10 cellular contexts compared by ENCODE assay signal in the genomic region with DNA sequence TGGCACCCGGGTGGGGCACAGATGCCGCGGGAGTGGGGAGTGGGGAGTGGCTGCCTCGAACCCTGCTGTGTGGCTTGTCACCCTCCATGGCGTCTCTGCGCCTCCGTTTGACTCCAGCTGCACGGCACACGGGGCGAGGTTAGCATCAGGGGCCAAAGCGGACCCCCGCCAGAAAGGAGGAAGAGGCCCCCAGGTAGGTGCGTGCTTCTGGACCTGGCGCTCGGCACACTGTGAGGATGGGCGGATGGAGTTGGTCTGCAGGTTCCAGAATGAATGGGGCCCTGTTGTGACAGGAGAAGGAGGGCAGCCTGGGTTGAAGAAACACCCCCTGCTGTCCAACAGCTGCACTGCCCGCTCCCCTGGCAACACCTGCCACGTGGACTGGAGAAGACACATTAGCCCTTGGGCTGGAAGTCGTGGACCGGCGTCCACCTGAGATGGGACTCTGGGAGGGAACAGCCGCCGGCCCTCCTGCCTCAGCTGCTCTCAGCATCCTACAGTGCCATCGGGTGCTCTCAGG. TPM values are rescaled to one million over a fixed set of nuclear protein-coding genes. Genes with fewer than 3 reads are reported as not detected.
A peak's percentile ranks its signal among the peaks of the same experiment; 100 is the strongest.
DNase-seq lines count a peak whose midpoint lies in the region; TF ChIP-seq lines count a peak whose summit lies in the region.
"Had no signal": no experiment of that assay in that cellular context is flagged by ENCODE, and none has a peak within 500 bp of the region (broad histone marks: within the 10 kb centered on the region; RNA-seq: fewer than 3 reads in every experiment).

No MANE protein-coding gene starts in this region.

- peaks cover 42% of the 10 kb centered on the region for H3K4me1 Mint-ChIP-seq in Caco-2 (ENCODE audit: low read depth, unreplicated experiment)

- H2BK12ac ChIP-seq in neuronal stem cell (ENCODE audit: low read length), result no peak overlapping the region

- no peak overlapping the region for H3K4ac ChIP-seq in neuronal stem cell (ENCODE audit: low read length)

- H3K4me1 ChIP-seq in Caco-2 (peaks cover 50% of the 10 kb centered on the region), neuronal stem cell (ENCODE audit: control insufficient read depth in 2 of 2, insufficient read depth in 1 of 2, low read depth in 1 of 2, low read length in 2 of 2) (peaks cover 25 to 27% of the 10 kb centered on the region in 2 donors)

- H3K4me2 ChIP-seq in neuronal stem cell (ENCODE audit: insufficient read depth, low read length, poor library complexity, severe bottlenecking), result no peak overlapping the region

- no peak overlapping the region for H3K14ac ChIP-seq in neuronal stem cell (ENCODE audit: low read length)

- H3K27ac ChIP-seq in neuronal stem cell (replicated peaks; ENCODE audit: low read length), result no peak overlapping the region

- peaks cover 72% of the 10 kb centered on the region for H3K36me3 Mint-ChIP-seq in Caco-2 (ENCODE audit: insufficient read depth, unreplicated experiment)

- H3K18ac ChIP-seq in neuronal stem cell (ENCODE audit: low read length), result peak overlapping the region; percentile 32

- H2BK5ac ChIP-seq in neuronal stem cell (ENCODE audit: low read length), result no peak overlapping the region

- H3K4me3 Mint-ChIP-seq in Caco-2 (ENCODE audit: unreplicated experiment), result no peak overlapping the region

- peak overlapping the region; percentile 25 for H3K23ac ChIP-seq in neuronal stem cell (ENCODE audit: low read depth, low read length, poor library complexity)

- H3K27me3 Mint-ChIP-seq in Caco-2 (ENCODE audit: insufficient read depth, unreplicated experiment), result no peaks in the 10 kb centered on the region
- H3K27me3 Mint-ChIP-seq: activated B cell treated with CpG ODN at 0.5 μM for 24 hours had no signal

- H3K36me3 ChIP-seq in Caco-2 (ENCODE audit: control insufficient read depth, insufficient read depth, low read length) (no peaks in the 10 kb centered on the region), neuronal stem cell (replicated peaks in 1 of 2; ENCODE audit: control insufficient read depth in 2 of 2, insufficient read depth in 2 of 2, low read length in 2 of 2) (peaks cover 0 to 17% of the 10 kb centered on the region in 2 donors)

- H3K79me1 ChIP-seq in neuronal stem cell (ENCODE audit: low read depth, low read length), result no peaks in the 10 kb centered on the region

- peak overlapping the region; percentile 88 for H2BK15ac ChIP-seq in neuronal stem cell (ENCODE audit: low read length)

- H3K4me3 ChIP-seq in Caco-2 (ENCODE audit: low read depth, low read length), result no peak overlapping the region
- no peak overlapping the region for H3K4me3 ChIP-seq in HFF-Myc (replicated peaks; ENCODE audit: low read depth, low read length)
- no peak overlapping the region for H3K4me3 ChIP-seq in neuronal stem cell (ENCODE audit: low read length in 2 of 2)

- no peak overlapping the region for H2BK120ac ChIP-seq in neuronal stem cell (ENCODE audit: low read depth, low read length)

- no peaks in the 10 kb centered on the region for H3K9me3 ChIP-seq in Caco-2
- no peaks in the 10 kb centered on the region for H3K9me3 ChIP-seq in neuronal stem cell (replicated peaks in 1 of 2; ENCODE audit: control insufficient read depth in 2 of 2, insufficient read depth in 1 of 2, low read depth in 1 of 2, low read length in 2 of 2)
- H3K9me3 ChIP-seq: heart left ventricle had no signal

- CTCF ChIA-PET in Caco-2 (lab: Charles Lee), result no interaction called here

- POLR2A ChIA-PET in Caco-2 (lab: Charles Lee), result interaction anchor here (1.9 kb wide), 1 partner anchor 70 kb away, joined by 6 read pairs; the partner anchor contains the start of gene DCXR

- H4K91ac ChIP-seq in neuronal stem cell (ENCODE audit: low read depth, low read length, poor library complexity), result no peak overlapping the region

- no peak overlapping the region for H3K9ac ChIP-seq in neuronal stem cell (ENCODE audit: low read depth, low read length, poor library complexity)

- no TSS peak for BruUV-seq in Caco-2 (replicated peaks; lab: Mats Ljungman, UMichigan)

- H2AK5ac ChIP-seq in neuronal stem cell (ENCODE audit: low read depth, low read length), result peak overlapping the region; percentile 87

- no peak overlapping the region for H3K27ac Mint-ChIP-seq in Caco-2 (ENCODE audit: unreplicated experiment)

- intact Hi-C loops in Caco-2 (cut with micrococcal nuclease; ENCODE audit: unreplicated experiment), result no loop called here

- no CpG with 5 or more reads among the region's 24 CpGs for whole genome bisulfite sequencing in neuronal stem cell (ENCODE audit: extremely low coverage in 2 of 2, insufficient read length in 2 of 2, insufficient replicate concordance in 1 of 2), 2 donors

- no peak overlapping the region for H4K8ac ChIP-seq in neuronal stem cell (ENCODE audit: low read depth, low read length)

- TF ChIP-seq CTCF in Caco-2 (IDR thresholded peaks at IDR 0.05; ENCODE audit: insufficient read depth in 1 of 2, low read depth in 1 of 2, low read length in 1 of 2, severe bottlenecking in 1 of 2, unreplicated experiment in 1 of 2) (peak in 1 of 2 experiments; percentile 29), HFF-Myc (IDR thresholded peaks at IDR 0.05; ENCODE audit: low read depth, low read length, missing control alignments) (peak; percentile 21)

- H2AFZ ChIP-seq in neuronal stem cell (ENCODE audit: low read length), result no peak overlapping the region

- H3K9me3 Mint-ChIP-seq in Caco-2 (ENCODE audit: unreplicated experiment), result no peaks in the 10 kb centered on the region
- H3K9me3 Mint-ChIP-seq: activated B cell treated with CpG ODN at 0.5 μM for 24 hours had no signal

- DNase-seq in Caco-2 (peak; percentile 42 to 45), HFF-Myc (ENCODE audit: extremely low read depth, low read depth) (no peak), T47D (ENCODE audit: low read depth in 1 of 2, low spot score in 1 of 2) (peak; percentile 33 to 71), neuronal stem cell (ENCODE audit: low spot score) (no peak), NCI-H226 (no peak), ecto neural progenitor cell (ENCODE audit: low spot score) (no peak), kidney glomerular epithelial cell (lab: John Stamatoyannopoulos, UW) (no peak)
- DNase-seq in stimulated activated CD4-positive, alpha-beta T cell treated with anti-CD3 and anti-CD28 coated beads, Interleukin-2, amount 100 ng/mL, for 48 hours, result no peak
- DNase-seq: activated B cell treated with CpG ODN at 0.5 μM for 24 hours had no signal

- in situ Hi-C loops in T47D (cut with HindIII; ENCODE audit: low pct_unique_long_range_greater_than_20kb, low sequenced_read_pairs), result no loop called here

- no peaks in the 10 kb centered on the region for H3K27me3 ChIP-seq in Caco-2 (replicated peaks; ENCODE audit: control insufficient read depth, insufficient read depth, low read length)
- no peaks in the 10 kb centered on the region for H3K27me3 ChIP-seq in neuronal stem cell (ENCODE audit: control insufficient read depth in 3 of 3, insufficient read depth in 3 of 3, low read depth in 1 of 3, low read length in 3 of 3)
- H3K27me3 ChIP-seq: heart left ventricle had no signal

RNA-seq across cellular contexts. Expression of gene FASN, which starts 9.4 kb away (rescaled TPM):
- total RNA-seq in Caco-2 (2022), result 330 and 359 TPM in 2 replicates
- polyA plus RNA-seq in neuronal stem cell (2013, experiment 1 of 2), result 128 TPM
- polyA plus RNA-seq in neuronal stem cell (2013, experiment 2 of 2), result 131 TPM

RNA-seq across cellular contexts. Expression of gene DUS1L, which starts 41.8 kb away (rescaled TPM):
- 129 TPM in 2 replicates for total RNA-seq in Caco-2 (2022)
- 33.5 TPM for polyA plus RNA-seq in neuronal stem cell (2013, experiment 1 of 2)
- polyA plus RNA-seq in neuronal stem cell (2013, experiment 2 of 2), result 31.8 TPM

RNA-seq across cellular contexts. Expression of gene GPS1, which starts 55.7 kb away (rescaled TPM):
- total RNA-seq in Caco-2 (2022), result 185 and 195 TPM in 2 replicates
- polyA plus RNA-seq in neuronal stem cell (2013, experiment 1 of 2), result 67.9 TPM
- 66.6 TPM for polyA plus RNA-seq in neuronal stem cell (2013, experiment 2 of 2)

RNA-seq across cellular contexts. Expression of gene RFNG, which starts 55.8 kb away (rescaled TPM):
- total RNA-seq in Caco-2 (2022), result 33.0 and 35.5 TPM in 2 replicates
- 25.7 TPM for polyA plus RNA-seq in neuronal stem cell (2013, experiment 1 of 2)
- 26.2 TPM for polyA plus RNA-seq in neuronal stem cell (2013, experiment 2 of 2)

Comparison
In these comparisons a context has a peak if more than half of its experiments do, and no peak if none do; other contexts are left out.
1. DNase-seq: peak in Caco-2 (2 of 2) and T47D (2 of 2); none in HFF-Myc (single experiment), neuronal stem cell (single experiment), NCI-H226 (single experiment), stimulated activated CD4-positive, alpha-beta T cell treated with anti-CD3 and anti-CD28 coated beads, Interleukin-2, amount 100 ng/mL, for 48 hours (0 of 2), ecto neural progenitor cell (single experiment) and kidney glomerular epithelial cell (single experiment).